In the genomic region with DNA sequence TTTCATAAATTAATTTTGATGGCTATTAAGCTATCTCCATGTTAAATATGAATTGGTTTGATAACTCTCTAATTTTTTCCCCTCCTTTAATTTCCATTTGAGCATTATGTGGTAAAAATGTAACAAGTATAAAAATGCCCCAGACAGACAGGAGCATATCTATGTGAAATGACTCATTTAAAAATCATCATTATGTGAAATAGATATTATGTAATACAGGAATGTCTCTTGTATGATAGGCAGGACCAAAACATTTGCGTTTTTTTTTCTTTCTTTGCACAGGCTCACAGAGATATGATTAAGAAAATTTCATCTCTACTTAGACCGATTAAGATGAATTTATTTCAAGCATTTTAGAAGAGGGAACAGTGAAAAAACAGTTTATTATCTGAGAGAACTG, we compare ENCODE assay signal across 16 cellular contexts.
"Had no signal": no experiment of that assay in that cellular context is flagged by ENCODE, and none has a peak within 500 bp of the region (broad histone marks: within the 10 kb centered on the region; RNA-seq: fewer than 3 reads in every experiment).

No MANE protein-coding gene starts in this region.

- ATAC-seq: activated naive CD4-positive, alpha-beta T cell treated with anti-CD3 and anti-CD28 coated beads, Interleukin-2, amount 50 U/mL, for 72 hours; stimulated activated naive CD8-positive, alpha-beta T cell treated with anti-CD3 and anti-CD28 coated beads, Interleukin-15, amount 100 ng/mL, for 72 hours; T-helper 17 cell; upper lobe of right lung; WTC11 had no signal

- H3K4me1 Mint-ChIP-seq: memory B cell; nephron; stimulated activated naive CD8-positive, alpha-beta T cell treated with anti-CD3 and anti-CD28 coated beads, Interleukin-15, amount 100 ng/mL, for 72 hours had no signal

- H3K27me3 ChIP-seq: esophagus squamous epithelium, testis, upper lobe of right lung had no signal

- H3K27me3 Mint-ChIP-seq: brain; memory B cell; stimulated activated naive CD8-positive, alpha-beta T cell treated with anti-CD3 and anti-CD28 coated beads, Interleukin-15, amount 100 ng/mL, for 72 hours; T-helper 17 cell had no signal

- H3K9me3 Mint-ChIP-seq: activated naive CD4-positive, alpha-beta T cell treated with anti-CD3 and anti-CD28 coated beads, Interleukin-2, amount 50 U/mL, for 72 hours; memory B cell; stimulated activated naive CD8-positive, alpha-beta T cell treated with anti-CD3 and anti-CD28 coated beads, Interleukin-15, amount 100 ng/mL, for 72 hours had no signal

- H3K4me3 ChIP-seq: esophagus squamous epithelium, testis, upper lobe of right lung had no signal

- DNase-seq: activated CD4-positive, alpha-beta T cell treated with anti-CD3 and anti-CD28 coated beads, Interleukin-2, amount 50 U/mL, for 1 hour; amygdala; endodermal cell; esophagus squamous epithelium; foreskin melanocyte; head of caudate nucleus; stimulated activated CD4-positive, alpha-beta T cell treated with anti-CD3 and anti-CD28 coated beads, Interleukin-4, amount 100 ng/mL, for 1 hour; stimulated activated naive CD8-positive, alpha-beta T cell treated with anti-CD3 and anti-CD28 coated beads, Interleukin-15, amount 100 ng/mL, for 72 hours; T-helper 17 cell; testis; upper lobe of right lung had no signal

- H3K4me3 Mint-ChIP-seq: brain; endodermal cell; memory B cell; nephron; stimulated activated naive CD8-positive, alpha-beta T cell treated with anti-CD3 and anti-CD28 coated beads, Interleukin-15, amount 100 ng/mL, for 72 hours; T-helper 17 cell; WTC11 had no signal

- H3K4me1 ChIP-seq: esophagus squamous epithelium, testis, upper lobe of right lung had no signal

- H3K36me3 ChIP-seq: esophagus squamous epithelium, upper lobe of right lung had no signal

- H3K9me3 ChIP-seq: esophagus squamous epithelium, testis, upper lobe of right lung had no signal

- H3K27ac Mint-ChIP-seq: activated naive CD4-positive, alpha-beta T cell treated with anti-CD3 and anti-CD28 coated beads, Interleukin-2, amount 50 U/mL, for 72 hours; brain; endodermal cell; memory B cell; nephron; stimulated activated naive CD8-positive, alpha-beta T cell treated with anti-CD3 and anti-CD28 coated beads, Interleukin-15, amount 100 ng/mL, for 72 hours; T-helper 17 cell had no signal

- H3K27ac ChIP-seq: esophagus squamous epithelium, testis, upper lobe of right lung had no signal
